In the genomic region with DNA sequence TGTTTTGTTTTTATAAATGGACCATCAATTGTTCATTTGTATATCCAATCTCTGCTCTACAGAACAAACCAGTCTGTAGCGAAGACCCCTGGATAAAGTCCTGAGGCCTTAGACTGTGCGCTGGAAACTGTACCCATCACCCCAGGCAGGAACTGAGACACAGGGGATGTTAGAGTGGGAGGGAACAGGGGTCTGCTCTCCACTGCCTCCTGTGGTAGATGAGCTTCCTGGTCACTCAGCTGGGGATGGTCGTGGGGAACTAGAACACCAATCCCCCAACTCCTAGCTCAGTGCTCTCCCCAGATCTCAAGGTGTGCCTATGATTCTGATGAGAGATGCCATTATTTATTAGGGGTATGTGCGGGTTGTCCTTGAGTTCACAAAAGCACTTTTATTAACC, we compare ENCODE assay signal across 27 cellular contexts.
"Had no signal": no experiment of that assay in that cellular context is flagged by ENCODE, and none has a peak within 500 bp of the region (broad histone marks: within the 10 kb centered on the region; RNA-seq: fewer than 3 reads in every experiment).

No MANE protein-coding gene starts in this region.

- H3K36me3 Mint-ChIP-seq: activated naive CD8-positive, alpha-beta T cell treated with anti-CD3 and anti-CD28 coated beads, Interleukin-2, amount 10 ng/mL, durations not matched to agents 7 days and 5 days; stimulated activated naive B cell treated with anti-CD40 and anti-IgM and Interleukin-4, amounts not matched to agents 10 μg/mL and 1 μg/mL and 100 μg/mL, for 72 hours had no signal

- DNase-seq: activated B cell treated with CpG ODN at 0.5 μM for 24 hours; activated CD4-positive, alpha-beta T cell treated with anti-CD3 and anti-CD28 coated beads for 36 hours; activated CD4-positive, alpha-beta T cell treated with anti-CD3 and anti-CD28 coated beads, Interleukin-2, amount 50 U/mL, for 48 hours; activated naive CD4-positive, alpha-beta T cell treated with anti-CD3 and anti-CD28 coated beads for 36 hours; activated naive CD8-positive, alpha-beta T cell treated with anti-CD3 and anti-CD28 coated beads, Interleukin-2, amount 10 ng/mL, durations not matched to agents 7 days and 5 days; activated T-cell treated with anti-CD3 and anti-CD28 coated beads, Interleukin-2, amount 50 U/mL, for 48 hours; amniotic stem cell; colonic mucosa; dorsolateral prefrontal cortex; head of caudate nucleus; kidney; lower lobe of right lung; mesendoderm; mucosa of descending colon; nephron progenitor cell; nucleus accumbens; stimulated activated CD4-positive, alpha-beta T cell treated with anti-CD3 and anti-CD28 coated beads, Interleukin-15, amount 100 ng/mL, for 24 hours; stimulated activated CD8-positive, alpha-beta memory T cell treated with anti-CD3 and anti-CD28 coated beads, Interleukin-4, amount 100 ng/mL, for 48 hours; stimulated activated naive B cell treated with anti-CD40 and anti-IgM and Interleukin-4, amounts not matched to agents 10 μg/mL and 1 μg/mL and 100 μg/mL, for 72 hours; T-helper 1 cell; upper lobe of left lung had no signal

- H3K4me1 ChIP-seq: breast epithelium, colonic mucosa, lower lobe of right lung, upper lobe of left lung had no signal

- H3K9me3 Mint-ChIP-seq: activated naive CD8-positive, alpha-beta T cell treated with anti-CD3 and anti-CD28 coated beads, Interleukin-2, amount 10 ng/mL, durations not matched to agents 7 days and 5 days; central memory CD8-positive, alpha-beta T cell had no signal

- H3K27ac Mint-ChIP-seq: activated B cell treated with CpG ODN at 0.5 μM for 24 hours; activated CD4-positive, alpha-beta T cell treated with anti-CD3 and anti-CD28 coated beads for 36 hours; activated naive CD4-positive, alpha-beta T cell treated with anti-CD3 and anti-CD28 coated beads for 36 hours; activated naive CD8-positive, alpha-beta T cell treated with anti-CD3 and anti-CD28 coated beads, Interleukin-2, amount 10 ng/mL, durations not matched to agents 7 days and 5 days; nephron progenitor cell; stimulated activated naive B cell treated with anti-CD40 and anti-IgM and Interleukin-4, amounts not matched to agents 10 μg/mL and 1 μg/mL and 100 μg/mL, for 72 hours had no signal

- H3K4me3 ChIP-seq: breast epithelium, colonic mucosa, dorsolateral prefrontal cortex, gastroesophageal sphincter, lower lobe of right lung, mucosa of descending colon, smooth muscle cell, upper lobe of left lung had no signal

- H3K4me1 Mint-ChIP-seq: activated B cell treated with CpG ODN at 0.5 μM for 24 hours; activated naive CD8-positive, alpha-beta T cell treated with anti-CD3 and anti-CD28 coated beads, Interleukin-2, amount 10 ng/mL, durations not matched to agents 7 days and 5 days; central memory CD8-positive, alpha-beta T cell; nephron progenitor cell; stimulated activated naive B cell treated with anti-CD40 and anti-IgM and Interleukin-4, amounts not matched to agents 10 μg/mL and 1 μg/mL and 100 μg/mL, for 72 hours had no signal

- ATAC-seq: activated CD4-positive, alpha-beta T cell treated with anti-CD3 and anti-CD28 coated beads for 36 hours; gastroesophageal sphincter; lower lobe of right lung; mucosa of descending colon; sciatic nerve; stimulated activated naive B cell treated with anti-CD40 and anti-IgM and Interleukin-4, amounts not matched to agents 10 μg/mL and 1 μg/mL and 100 μg/mL, for 72 hours had no signal

- H3K27me3 ChIP-seq: colonic mucosa, gastroesophageal sphincter, upper lobe of left lung had no signal

- H3K4me2 ChIP-seq: smooth muscle cell had no signal

- H3K4me3 Mint-ChIP-seq: activated B cell treated with CpG ODN at 0.5 μM for 24 hours; activated CD4-positive, alpha-beta T cell treated with anti-CD3 and anti-CD28 coated beads for 36 hours; activated naive CD4-positive, alpha-beta T cell treated with anti-CD3 and anti-CD28 coated beads for 36 hours; activated naive CD8-positive, alpha-beta T cell treated with anti-CD3 and anti-CD28 coated beads, Interleukin-2, amount 10 ng/mL, durations not matched to agents 7 days and 5 days; central memory CD8-positive, alpha-beta T cell; nephron progenitor cell; stimulated activated naive B cell treated with anti-CD40 and anti-IgM and Interleukin-4, amounts not matched to agents 10 μg/mL and 1 μg/mL and 100 μg/mL, for 72 hours had no signal

- H3K27ac ChIP-seq: breast epithelium, colonic mucosa, dorsolateral prefrontal cortex, gastroesophageal sphincter, lower lobe of right lung, upper lobe of left lung had no signal

- H3K9me3 ChIP-seq: breast epithelium, colonic mucosa, gastroesophageal sphincter, lower lobe of right lung, mucosa of descending colon, upper lobe of left lung had no signal

- H3K27me3 Mint-ChIP-seq: activated B cell treated with CpG ODN at 0.5 μM for 24 hours; central memory CD8-positive, alpha-beta T cell had no signal

- FAIRE-seq: kidney, TTC549 had no signal

- H3K36me3 ChIP-seq: breast epithelium, colonic mucosa, gastroesophageal sphincter, lower lobe of right lung, upper lobe of left lung had no signal
